In the genomic region with DNA sequence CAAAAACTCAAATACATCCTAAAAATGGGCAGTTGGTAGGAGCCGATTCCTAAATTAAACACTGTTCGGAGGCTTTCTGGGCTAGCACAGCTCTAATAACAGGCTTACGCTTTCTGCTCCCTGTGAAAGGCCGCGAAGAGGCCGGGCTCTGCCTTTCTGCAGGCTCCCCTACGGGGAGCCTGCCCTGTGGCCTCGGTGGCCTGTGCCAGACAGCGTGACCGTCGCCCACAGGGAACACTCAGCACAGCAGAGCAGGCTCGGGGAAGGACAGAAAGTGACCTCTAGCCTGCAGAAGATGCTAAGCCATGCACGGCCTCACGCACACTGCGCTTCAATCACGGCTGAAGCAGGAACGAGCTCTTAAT, we compare ENCODE assay signal across 11 cellular contexts.
DNase-seq lines count a peak whose midpoint lies in the region; ATAC-seq, FAIRE-seq and TF ChIP-seq lines count a peak whose summit lies in the region.
"Had no signal": no experiment of that assay in that cellular context is flagged by ENCODE, and none has a peak within 500 bp of the region (broad histone marks: within the 10 kb centered on the region; RNA-seq: fewer than 3 reads in every experiment).

No MANE protein-coding gene starts in this region.

- H3K27me3 ChIP-seq in astrocyte (ENCODE audit: insufficient read depth, low read length): no peaks in the 10 kb centered on the region
- H3K27me3 ChIP-seq in iPS-20b (ENCODE audit: insufficient read depth, low read length): no peaks in the 10 kb centered on the region
- H3K27me3 ChIP-seq in prostate gland (replicated peaks; ENCODE audit: insufficient read depth): no peaks in the 10 kb centered on the region

- WGBS in prostate gland: 63% methylated on average over 17 of the region's 17 CpGs

- peak overlapping the region; percentile 13 for H3K27ac Mint-ChIP-seq in astrocyte (ENCODE audit: unreplicated experiment)
- H3K27ac Mint-ChIP-seq: stimulated activated memory B cell treated with anti-CD40 and anti-IgM and Interleukin-4, amounts not matched to agents 10 μg/mL and 1 μg/mL and 100 μg/mL, for 72 hours had no signal

- peaks cover 17% of the 10 kb centered on the region for H3K36me3 Mint-ChIP-seq in astrocyte (ENCODE audit: low read depth, unreplicated experiment)
- H3K36me3 Mint-ChIP-seq: stimulated activated memory B cell treated with anti-CD40 and anti-IgM and Interleukin-4, amounts not matched to agents 10 μg/mL and 1 μg/mL and 100 μg/mL, for 72 hours had no signal

- no peak for TF ChIP-seq CTCF in astrocyte (IDR thresholded peaks at IDR 0.05; ENCODE audit: insufficient read depth, low read depth, low read length)
- TF ChIP-seq CTCF in prostate gland (IDR thresholded peaks at IDR 0.05): no peak

- peaks cover 39% of the 10 kb centered on the region for H3K4me1 Mint-ChIP-seq in astrocyte (ENCODE audit: low read depth, unreplicated experiment)

- peaks cover 92% of the 10 kb centered on the region for H3K79me2 ChIP-seq in astrocyte (ENCODE audit: insufficient read depth, low read length)

- no peak for FAIRE-seq in astrocyte (lab: Jason Lieb, UNC)

- DNase-seq in COLO668 (lab: John Stamatoyannopoulos, UW; ENCODE audit: unreplicated experiment) (peak; percentile 48), astrocyte (ENCODE audit: low read depth) (peak; percentile 24), prostate gland (ENCODE audit: low spot score) (no peak), mesenteric fat pad (ENCODE audit: low spot score) (no peak), epidermal melanocyte (ENCODE audit: insufficient read length, low spot score) (no peak)
- no peak for DNase-seq in stimulated activated naive CD8-positive, alpha-beta T cell treated with anti-CD3 and anti-CD28 coated beads, Interleukin-15, Interleukin-2, amounts not matched to agents 100 U/mL and 50 U/mL, for 24 hours
- DNase-seq: MM.1S had no signal

- H3K36me3 ChIP-seq in astrocyte (ENCODE audit: insufficient read depth, low read length) (no peaks in the 10 kb centered on the region), iPS-20b (ENCODE audit: insufficient read depth, low read depth, low read length) (no peaks in the 10 kb centered on the region), prostate gland (no peaks in the 10 kb centered on the region)

- H3K27ac ChIP-seq in astrocyte (ENCODE audit: low read depth, low read length) (peak overlapping the region; percentile 94), iPS-20b (ENCODE audit: low read length) (no peak overlapping the region), prostate gland (peak overlapping the region; percentile 66 to 70)
- H3K27ac ChIP-seq: C4-2B had no signal

- peak overlapping the region; percentile 54 for H2AFZ ChIP-seq in astrocyte (ENCODE audit: low read depth, low read length)

- H3K9me3 Mint-ChIP-seq in astrocyte (ENCODE audit: unreplicated experiment): no peaks in the 10 kb centered on the region
- H3K9me3 Mint-ChIP-seq: stimulated activated memory B cell treated with anti-CD40 and anti-IgM and Interleukin-4, amounts not matched to agents 10 μg/mL and 1 μg/mL and 100 μg/mL, for 72 hours had no signal

- TF ChIP-seq POLR2A in prostate gland (IDR thresholded peaks at IDR 0.05): no peak

- peak overlapping the region; percentile 82 for H3K9ac ChIP-seq in astrocyte (ENCODE audit: low read length)
- H3K9ac ChIP-seq in iPS-20b (ENCODE audit: low read depth, low read length): no peak overlapping the region

- H3K4me2 ChIP-seq in astrocyte (ENCODE audit: low read length): peak overlapping the region; percentile 85

- peaks cover 62% of the 10 kb centered on the region for H4K20me1 ChIP-seq in astrocyte (ENCODE audit: insufficient read depth, low read length)

- no peaks in the 10 kb centered on the region for H3K27me3 Mint-ChIP-seq in astrocyte (ENCODE audit: low read depth, unreplicated experiment)

- H3K4me1 ChIP-seq in astrocyte (ENCODE audit: insufficient read depth, low read length) (peaks cover 25% of the 10 kb centered on the region), iPS-20b (ENCODE audit: insufficient read depth, low read length) (peaks cover 22% of the 10 kb centered on the region; the same call in 1 of the 2 replicates), prostate gland (replicated peaks) (peaks cover 5% of the 10 kb centered on the region)

- peak overlapping the region; percentile 22 for H3K4me3 ChIP-seq in astrocyte (ENCODE audit: insufficient read depth, low read depth, low read length)
- peak overlapping the region; percentile 34; the same call in 1 of the 2 replicates for H3K4me3 ChIP-seq in iPS-20b (ENCODE audit: low read length)
- no peak overlapping the region for H3K4me3 ChIP-seq in prostate gland

- intact Hi-C loops in prostate gland (cut with DNase I): no loop called here

- H3K9me3 ChIP-seq in astrocyte (ENCODE audit: insufficient read depth, low read depth, low read length) (no peaks in the 10 kb centered on the region), iPS-20b (ENCODE audit: insufficient read depth, low read depth, low read length) (no peaks in the 10 kb centered on the region), prostate gland (no peaks in the 10 kb centered on the region)

- no peak for ATAC-seq in stimulated activated naive CD8-positive, alpha-beta T cell treated with anti-CD3 and anti-CD28 coated beads, Interleukin-15, Interleukin-2, amounts not matched to agents 100 U/mL and 50 U/mL, for 24 hours
- ATAC-seq in HG02763 (IDR thresholded peaks at IDR 0.05; ENCODE audit: unreplicated experiment): no peak
- ATAC-seq: stimulated activated memory B cell treated with anti-CD40 and anti-IgM and Interleukin-4, amounts not matched to agents 10 μg/mL and 1 μg/mL and 100 μg/mL, for 72 hours had no signal

- no peak overlapping the region for H3K4me3 Mint-ChIP-seq in astrocyte (ENCODE audit: unreplicated experiment)
- H3K4me3 Mint-ChIP-seq: stimulated activated memory B cell treated with anti-CD40 and anti-IgM and Interleukin-4, amounts not matched to agents 10 μg/mL and 1 μg/mL and 100 μg/mL, for 72 hours had no signal

Comparison
In these comparisons a context has a peak if more than half of its experiments do, and no peak if none do; other contexts are left out.
1. DNase-seq: peak in COLO668 (single experiment) and astrocyte (single experiment); none in prostate gland (single experiment), stimulated activated naive CD8-positive, alpha-beta T cell treated with anti-CD3 and anti-CD28 coated beads, Interleukin-15, Interleukin-2, amounts not matched to agents 100 U/mL and 50 U/mL, for 24 hours (single experiment), mesenteric fat pad (single experiment) and epidermal melanocyte (single experiment).
2. H3K4me3 ChIP-seq: peak in astrocyte (single experiment) and iPS-20b (single experiment); none in prostate gland (0 of 2).